8 cellular contexts compared by ENCODE assay signal in the genomic region with DNA sequence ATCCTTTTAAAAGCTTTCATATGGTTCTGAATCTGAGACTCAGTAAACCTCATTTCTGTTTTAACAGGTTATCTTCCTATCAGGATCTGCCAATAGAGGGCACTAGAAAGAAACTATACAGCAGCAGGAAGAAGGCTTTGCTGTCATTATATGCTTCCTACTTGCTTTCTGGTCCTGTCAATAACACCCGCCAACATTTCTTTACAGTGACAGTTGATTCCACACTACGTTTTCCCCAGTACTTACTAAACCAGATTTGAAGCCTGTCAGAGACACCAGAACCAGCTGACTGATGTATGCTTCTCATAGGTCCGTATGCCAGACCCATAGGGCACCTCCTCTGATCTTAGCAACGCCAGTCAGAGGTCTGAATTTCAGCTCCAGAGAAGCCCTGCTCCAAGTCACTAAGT.
DNase-seq lines count a peak whose midpoint lies in the region; ATAC-seq and TF ChIP-seq lines count a peak whose summit lies in the region.

No MANE protein-coding gene starts in this region.

- TF ChIP-seq CTCF in Calu3 (IDR thresholded peaks at IDR 0.05; ENCODE audit: unreplicated experiment), result peak; percentile 32
- peak; percentile 28 to 44 (median 32) for TF ChIP-seq CTCF in tibial nerve (IDR thresholded peaks at IDR 0.05)

- H3K4me1 ChIP-seq in tibial nerve, result peaks cover 0 to 9% (median 0%) of the 10 kb centered on the region in 4 donors

- intact Hi-C loops in Calu3 (cut with micrococcal nuclease; ENCODE audit: unreplicated experiment), result loop anchor here (5.0 kb wide), 4 partner anchors 224 to 1054 kb away; a partner anchor contains a TSS

- H3K27ac ChIP-seq in tibial nerve, result no peak overlapping the region

- H3K9me3 Mint-ChIP-seq in Calu3 (ENCODE audit: low read depth, unreplicated experiment), result no peaks in the 10 kb centered on the region

- H3K27me3 Mint-ChIP-seq in Calu3 (ENCODE audit: unreplicated experiment), result no peaks in the 10 kb centered on the region

- peaks cover 8% of the 10 kb centered on the region for H3K4me1 Mint-ChIP-seq in Calu3 (ENCODE audit: low read depth, unreplicated experiment)

- ATAC-seq in GM19397 (IDR thresholded peaks at IDR 0.05; ENCODE audit: unreplicated experiment) (peak; percentile 77), HG03442 (IDR thresholded peaks at IDR 0.05; ENCODE audit: unreplicated experiment) (peak; percentile 91)

- no peaks in the 10 kb centered on the region for H3K9me3 ChIP-seq in tibial nerve

- peak overlapping the region; percentile 78 for H3K27ac Mint-ChIP-seq in Calu3 (ENCODE audit: unreplicated experiment)

- BruUV-seq in Calu3 (replicated peaks; lab: Mats Ljungman, UMichigan), result no TSS peak

- CTCF ChIA-PET in Calu3 (lab: Charles Lee), result interaction anchor here (1.7 kb wide), 1 partner anchor 338 kb away, joined by 3 read pairs; no protein-coding TSS in a partner anchor

- no peaks in the 10 kb centered on the region for H3K27me3 ChIP-seq in tibial nerve

- no peak for TF ChIP-seq EP300 in tibial nerve (IDR thresholded peaks at IDR 0.05)

- peak overlapping the region in 3 of 4 donors; percentile 20 to 36 (median 28) for H3K4me3 ChIP-seq in tibial nerve

- no peak for TF ChIP-seq POLR2A in tibial nerve (IDR thresholded peaks at IDR 0.05)

- WGBS in tibial nerve, 2 donors, result 17 to 18% methylated on average over 4 of the region's 4 CpGs

- DNase-seq in Calu3 (peak; percentile 9), NCI-H748 (lab: John Stamatoyannopoulos, UW; ENCODE audit: unreplicated experiment) (peak; percentile 80), T47D (ENCODE audit: low read depth in 1 of 2, low spot score in 1 of 2) (peak; percentile 3 to 77), left kidney (ENCODE audit: low read depth, low spot score) (peak; percentile 70), tibial nerve (ENCODE audit: low spot score in 2 of 2) (no peak), mucosa of gallbladder (ENCODE audit: low spot score) (no peak)

- peaks cover 4% of the 10 kb centered on the region for H3K36me3 Mint-ChIP-seq in Calu3 (ENCODE audit: insufficient read depth, unreplicated experiment)

- in situ Hi-C loops in T47D (cut with HindIII; ENCODE audit: low pct_unique_long_range_greater_than_20kb, low sequenced_read_pairs), result no loop called here

- peak overlapping the region; percentile 74 for H3K4me3 Mint-ChIP-seq in Calu3 (ENCODE audit: low read depth, unreplicated experiment)

- no peaks in the 10 kb centered on the region for H3K36me3 ChIP-seq in tibial nerve

Comparison
In these comparisons a context has a peak if more than half of its experiments do, and no peak if none do; other contexts are left out.
1. DNase-seq: peak in Calu3 (single experiment), NCI-H748 (single experiment), T47D (2 of 2) and left kidney (single experiment); none in tibial nerve (0 of 2) and mucosa of gallbladder (single experiment).